In the genomic region with DNA sequence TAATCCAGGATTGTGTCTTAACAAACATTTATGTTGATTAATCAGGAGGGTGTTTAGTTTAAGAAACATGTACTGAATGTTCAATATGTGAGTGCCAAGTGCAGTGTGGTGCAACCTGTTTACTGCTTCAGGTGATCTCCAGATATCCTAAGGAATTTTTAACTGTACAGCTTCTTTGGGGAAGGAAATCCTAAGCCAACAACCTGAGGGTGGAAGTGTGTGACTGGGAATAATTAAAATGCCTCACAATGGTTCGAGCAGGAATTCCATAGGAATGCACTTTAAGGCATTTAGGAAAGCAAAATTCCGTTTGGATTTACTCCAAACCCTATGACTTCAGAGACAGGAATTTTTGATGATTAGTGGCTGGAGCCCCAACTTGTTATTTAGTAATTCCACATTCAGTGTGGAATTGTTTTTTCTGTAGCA, we compare ENCODE assay signal across 11 cellular contexts. TPM values are rescaled to one million over a fixed set of nuclear protein-coding genes. Genes with fewer than 3 reads are reported as not detected.
A peak's percentile ranks its signal among the peaks of the same experiment; 100 is the strongest.
DNase-seq lines count a peak whose midpoint lies in the region; ATAC-seq, FAIRE-seq and TF ChIP-seq lines count a peak whose summit lies in the region.
"Had no signal": no experiment of that assay in that cellular context is flagged by ENCODE, and none has a peak within 500 bp of the region (broad histone marks: within the 10 kb centered on the region; RNA-seq: fewer than 3 reads in every experiment).

No MANE protein-coding gene starts in this region.

- FAIRE-seq in A549 (lab: Jason Lieb, UNC) = peak; percentile 87

- no peak overlapping the region for H3K4me3 Mint-ChIP-seq in T-cell

- POLR2A ChIA-PET in A549 (lab: Yijun Ruan, JAX) = interaction anchor here (1.0 to 1.9 kb wide), 6 partner anchors 9 to 67 kb away, joined by 3 to 5 read pairs (median 3); no protein-coding TSS in a partner anchor
- POLR2A ChIA-PET in T-cell (lab: Charles Lee) = no interaction called here

- peak overlapping the region; percentile 75 to 88 for H3K27ac ChIP-seq in A549
- peak overlapping the region; percentile 68 for H3K27ac ChIP-seq in HUES6 (ENCODE audit: low read depth, low read length)

- H3K27me3 ChIP-seq in HUES6 (ENCODE audit: control insufficient read depth, insufficient read depth, low read length) = no peaks in the 10 kb centered on the region
- H3K27me3 ChIP-seq: vagina had no signal

- 0% methylated on average over 2 of the region's 2 CpGs for WGBS in A549 (ENCODE audit: missing lambda C conversion rate)

- H3K36me3 ChIP-seq in HUES6 (ENCODE audit: control insufficient read depth, insufficient read depth, low read length) (no peaks in the 10 kb centered on the region), mucosa of descending colon (ENCODE audit: low read depth) (no peaks in the 10 kb centered on the region)
- H3K36me3 ChIP-seq: vagina had no signal

- H3K4me1 ChIP-seq in A549 = peaks cover 100% of the 10 kb centered on the region
- H3K4me1 ChIP-seq in HUES6 (ENCODE audit: control insufficient read depth, insufficient read depth, low read length) = peaks cover 98% of the 10 kb centered on the region
- peaks cover 64% of the 10 kb centered on the region for H3K4me1 ChIP-seq in mucosa of descending colon (ENCODE audit: low read depth)

- H3K4me2 ChIP-seq in A549 = peak overlapping the region; percentile 90

- H3K9me3 ChIP-seq in A549 (no peaks in the 10 kb centered on the region), HUES6 (ENCODE audit: control insufficient read depth, insufficient read depth, low read depth, low read length) (no peaks in the 10 kb centered on the region), mucosa of descending colon (no peaks in the 10 kb centered on the region)
- H3K9me3 ChIP-seq: vagina had no signal

- peaks cover 0 to 6% of the 10 kb centered on the region in 2 donors for H3K27me3 Mint-ChIP-seq in T-cell

- CTCF ChIA-PET in A549 (lab: Yijun Ruan, JAX) (interaction anchor here (0.7 to 6.5 kb wide), 19 partner anchors 8 to 293 kb away, joined by 3 to 37 read pairs (median 5); a partner anchor contains a TSS), T-cell (lab: Charles Lee) (no interaction called here)

- peak; percentile 55 to 83; a peak in 2 of 5 replicates for TF ChIP-seq EP300 in A549 (IDR thresholded peaks at IDR 0.05)

- DNase-seq in A549 (ENCODE audit: low read depth in 1 of 2, low spot score in 1 of 2) (peak in 1 of 2 experiments; percentile 75), choroid plexus epithelial cell (ENCODE audit: low read depth) (peak; percentile 59), lung microvascular endothelial cell (ENCODE audit: low read depth in 2 of 2) (peak; percentile 74 to 81), mucosa of descending colon (no peak), T-cell (no peak)
- DNase-seq in activated naive CD4-positive, alpha-beta T cell treated with anti-CD3 and anti-CD28 coated beads, Interleukin-2, amount 50 U/mL, for 16 hours = no peak
- DNase-seq: NCI-H187 treated with DMSO at 0.1 percent for 48 hours, T-helper 2 cell had no signal

- intact Hi-C loops in mucosa of descending colon (cut with DNase I, micrococcal nuclease) = no loop called here

- no peak for TF ChIP-seq POLR2A in A549 (IDR thresholded peaks at IDR 0.05; ENCODE audit: low read length)

- H3K4me3 ChIP-seq in A549 (peak overlapping the region; percentile 25; the same call in 1 of the 3 replicates), HUES6 (ENCODE audit: low read depth, low read length) (peak overlapping the region; percentile 16; the same call in 1 of the 2 replicates), choroid plexus epithelial cell (ENCODE audit: low read depth, low read length) (no peak overlapping the region), mucosa of descending colon (no peak overlapping the region)
- H3K4me3 ChIP-seq: vagina had no signal

- TF ChIP-seq CTCF in A549 (IDR thresholded peaks at IDR 0.05) = peak; percentile 6; the same call in 1 of the 3 replicates
- no peak for TF ChIP-seq CTCF in choroid plexus epithelial cell (conservative IDR thresholded peaks at IDR 0.05; ENCODE audit: low read depth, low read length)
- no peak for TF ChIP-seq CTCF in mucosa of descending colon (IDR thresholded peaks at IDR 0.05)

- H3K9ac ChIP-seq in HUES6 (ENCODE audit: low read length) = no peak overlapping the region

- TF ChIP-seq RAD21 in A549 (conservative IDR thresholded peaks at IDR 0.05 in 1 of 2, IDR thresholded peaks at IDR 0.05 in 1 of 2) = peak; percentile 40 to 43

- no peaks in the 10 kb centered on the region for H3K9me3 Mint-ChIP-seq in T-cell

- ATAC-seq in A549 (peak in 1 of 2 experiments; percentile 6; a peak in 3 of 6 replicates), mucosa of descending colon (no peak), GM19328 (IDR thresholded peaks at IDR 0.05; ENCODE audit: unreplicated experiment) (no peak), T-cell (replicated peaks in 1 of 4) (no peak)

- H3K36me3 Mint-ChIP-seq in T-cell = no peaks in the 10 kb centered on the region

- H3K27ac Mint-ChIP-seq in T-cell = no peak overlapping the region

- H3K4me1 Mint-ChIP-seq in T-cell = peaks cover 7 to 12% (median 12%) of the 10 kb centered on the region in 3 donors

TF ChIP-seq in A549, 52 proteins besides CTCF, POLR2A, EP300 and RAD21:
- TF ChIP-seq CEBPB (IDR thresholded peaks at IDR 0.05) = peak in 1 of 2 experiments; percentile 76; a peak in 3 of 4 replicates
- TF ChIP-seq TFCP2L1 (CRISPR knock-in tag; IDR thresholded peaks at IDR 0.05) = 0 out of 2 replicates have a peak, but pooled peaks have one; percentile 41
- no peak for TF ChIP-seq NPAS2 (CRISPR knock-in tag; IDR thresholded peaks at IDR 0.05; ENCODE audit: borderline replicate concordance)
- peak; percentile 44 to 62; a peak in 2 of 5 replicates for TF ChIP-seq JUN (IDR thresholded peaks at IDR 0.05)
- no peak for TF ChIP-seq RCOR1 (IDR thresholded peaks at IDR 0.05; ENCODE audit: low read depth, low read length)
- TF ChIP-seq, protein P1, sequence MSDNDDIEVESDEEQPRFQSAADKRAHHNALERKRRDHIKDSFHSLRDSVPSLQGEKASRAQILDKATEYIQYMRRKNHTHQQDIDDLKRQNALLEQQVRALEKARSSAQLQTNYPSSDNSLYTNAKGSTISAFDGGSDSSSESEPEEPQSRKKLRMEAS (IDR thresholded peaks at IDR 0.05) = peak; percentile 59; the same call in 1 of the 2 replicates
- TF ChIP-seq FOSL2 (IDR thresholded peaks at IDR 0.05) = peak; percentile 52; the same call in 1 of the 2 replicates
- peak; percentile 82 for TF ChIP-seq FOSL2 (CRISPR knock-in tag; IDR thresholded peaks at IDR 0.05)
- no peak for TF ChIP-seq FOXS1 (CRISPR knock-in tag; IDR thresholded peaks at IDR 0.05)
- peak; percentile 76 for TF ChIP-seq JUNB (IDR thresholded peaks at IDR 0.05)
- no peak for TF ChIP-seq NR3C1 (IDR thresholded peaks at IDR 0.05)
- no peak for TF ChIP-seq SREBF2 (IDR thresholded peaks at IDR 0.05)
- no peak for TF ChIP-seq CHD2 (IDR thresholded peaks at IDR 0.05; ENCODE audit: low read length, partially characterized antibody)
- TF ChIP-seq RARB (CRISPR knock-in tag; IDR thresholded peaks at IDR 0.05) = no peak
- TF ChIP-seq EHF (CRISPR knock-in tag; IDR thresholded peaks at IDR 0.05) = 0 out of 2 replicates have a peak, but pooled peaks have one; percentile 50
- TF ChIP-seq, protein P2, sequence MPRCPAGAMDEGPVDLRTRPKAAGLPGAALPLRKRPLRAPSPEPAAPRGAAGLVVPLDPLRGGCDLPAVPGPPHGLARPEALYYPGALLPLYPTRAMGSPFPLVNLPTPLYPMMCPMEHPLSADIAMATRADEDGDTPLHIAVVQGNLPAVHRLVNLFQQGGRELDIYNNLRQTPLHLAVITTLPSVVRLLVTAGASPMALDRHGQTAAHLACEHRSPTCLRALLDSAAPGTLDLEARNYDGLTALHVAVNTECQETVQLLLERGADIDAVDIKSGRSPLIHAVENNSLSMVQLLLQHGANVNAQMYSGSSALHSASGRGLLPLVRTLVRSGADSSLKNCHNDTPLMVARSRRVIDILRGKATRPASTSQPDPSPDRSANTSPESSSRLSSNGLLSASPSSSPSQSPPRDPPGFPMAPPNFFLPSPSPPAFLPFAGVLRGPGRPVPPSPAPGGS (IDR thresholded peaks at IDR 0.05) = 0 out of 3 replicates have a peak, but pooled peaks have one; percentile 53
- peak; percentile 36; the same call in 2 of the 3 replicates for TF ChIP-seq SMC3 (IDR thresholded peaks at IDR 0.05)
- no peak for TF ChIP-seq HEYL (CRISPR knock-in tag; IDR thresholded peaks at IDR 0.05)
- no peak for TF ChIP-seq RNF2 (IDR thresholded peaks at IDR 0.05; ENCODE audit: borderline replicate concordance, low read depth)
- peak; percentile 93 for TF ChIP-seq GATA3 (IDR thresholded peaks at IDR 0.05; ENCODE audit: borderline replicate concordance)

RNA-seq across cellular contexts. Expression of a gene that starts 16.4 kb away (rescaled TPM):
- polyA plus RNA-seq in A549 (2011; rRNA removed) = 208 and 275 TPM in 2 replicates
- 133 and 166 TPM in 2 replicates for polyA plus RNA-seq in A549 (2012; cell fraction: cytosol; rRNA removed)
- polyA plus RNA-seq in A549 (2012; cell fraction: nucleus; rRNA removed) = 215 and 283 TPM in 2 replicates
- 127 to 135 TPM (median 130 TPM) in 3 replicates for polyA plus RNA-seq in A549 (2017; fragmentation: RNase III; extraction: RNeasy Plus Mini Kit Qiagen cat#74134 plus additional on column Dnase treatment)
- 997 and 1,171 TPM in 2 replicates for polyA minus RNA-seq in A549 (2011; rRNA and poly(A)+ RNA removed)
- 420 and 583 TPM in 2 replicates for total RNA-seq in lung microvascular endothelial cell
- 100 to 1,000 TPM in 1 of 3 donors, 10 to 100 TPM in 2; 66.9 to 104 (median 85.8) TPM for total RNA-seq in mucosa of descending colon
- total RNA-seq in T-cell = 1 to 10 TPM; 2.0 to 5.8 (median 4.2) TPM

Comparison
In these comparisons a context has a peak if more than half of its experiments do, and no peak if none do; other contexts are left out.
1. DNase-seq: peak in choroid plexus epithelial cell (single experiment) and lung microvascular endothelial cell (2 of 2); none in mucosa of descending colon (0 of 3), T-cell (0 of 34) and activated naive CD4-positive, alpha-beta T cell treated with anti-CD3 and anti-CD28 coated beads, Interleukin-2, amount 50 U/mL, for 16 hours (single experiment).
2. H3K4me3 ChIP-seq: peak in A549 (single experiment) and HUES6 (single experiment); none in choroid plexus epithelial cell (single experiment) and mucosa of descending colon (single experiment).
3. RNA of a gene that starts 16.4 kb away (total RNA-seq): 420 to 583 TPM in lung microvascular endothelial cell and 66.9 to 104 TPM in mucosa of descending colon; 2.0 to 5.8 TPM in T-cell; every median in the first group is over 4 times any median in the second.